Comparison of ENCODE assay signal across 16 cellular contexts in genomic region chr18:77007251-77007650, GRCh38.
DNase-seq lines count a peak whose midpoint lies in the region; ATAC-seq and TF ChIP-seq lines count a peak whose summit lies in the region.
"Had no signal": no experiment of that assay in that cellular context is flagged by ENCODE, and none has a peak within 500 bp of the region (broad histone marks: within the 10 kb centered on the region; RNA-seq: fewer than 3 reads in every experiment).

No MANE protein-coding gene starts in this region.

- H3K27me3 ChIP-seq in lower lobe of right lung (ENCODE audit: low read depth): no peaks in the 10 kb centered on the region
- no peaks in the 10 kb centered on the region for H3K27me3 ChIP-seq in tibial nerve

- no peak for DNase-seq in activated naive CD4-positive, alpha-beta T cell treated with anti-CD3 and anti-CD28 coated beads, Interleukin-2, amount 10 ng/mL, durations not matched to agents 7 days and 5 days
- DNase-seq in activated naive CD4-positive, alpha-beta T cell treated with anti-CD3 and anti-CD28 coated beads, Interleukin-2, amount 50 U/mL, for 16 hours: no peak
- DNase-seq in T-helper 17 cell (no peak), lower lobe of right lung (no peak), tibial nerve (ENCODE audit: low spot score in 2 of 2) (no peak), SIG-M5 treated with dmso at 0.1 percent for 504 hours (lab: John Stamatoyannopoulos, UW; ENCODE audit: unreplicated experiment) (no peak), NCI-H146 treated with DMSO at 0.1 percent for 48 hours (lab: John Stamatoyannopoulos, UW; ENCODE audit: unreplicated experiment) (no peak)
- no peak for DNase-seq in activated T-helper 1 cell treated with anti-CD3 and anti-CD28 coated beads, Interleukin-12 subunit alpha, Interleukin-12 subunit beta, Interleukin-2, Interleukin-4 antibody, amounts not matched to agents 30 ng/mL and 10 ng/mL and 1 ng/mL, durations not matched to agents 14 hours and 24 hours and 36 hours (ENCODE audit: low spot score)
- DNase-seq: ACHN; activated T-cell treated with anti-CD3 and anti-CD28 coated beads, Interleukin-2, amount 50 U/mL, for 1 hour; effector CD4-positive, alpha-beta T cell; NCI-H1436 treated with DMSO at 0.1 percent for 48 hours; stimulated activated CD4-positive, alpha-beta T cell treated with anti-CD3 and anti-CD28 coated beads, Interleukin-4, amount 100 ng/mL, for 24 hours had no signal

- CTCF ChIA-PET in activated naive CD4-positive, alpha-beta T cell treated with anti-CD3 and anti-CD28 coated beads, Interleukin-2, amount 10 ng/mL, durations not matched to agents 7 days and 5 days (lab: Charles Lee): no interaction called here

- H3K9me3 Mint-ChIP-seq in activated naive CD4-positive, alpha-beta T cell treated with anti-CD3 and anti-CD28 coated beads, Interleukin-2, amount 10 ng/mL, durations not matched to agents 7 days and 5 days: no peaks in the 10 kb centered on the region
- no peaks in the 10 kb centered on the region for H3K9me3 Mint-ChIP-seq in activated T-helper 1 cell treated with anti-CD3 and anti-CD28 coated beads, Interleukin-12 subunit alpha, Interleukin-12 subunit beta, Interleukin-2, Interleukin-4 antibody, amounts not matched to agents 30 ng/mL and 10 ng/mL and 1 ng/mL, durations not matched to agents 14 hours and 24 hours and 36 hours

- H3K27ac ChIP-seq in lower lobe of right lung (peak overlapping the region; percentile 69), tibial nerve (peak overlapping the region; percentile 71 to 94 (median 84))

- H3K4me3 ChIP-seq in lower lobe of right lung (no peak overlapping the region), tibial nerve (peak overlapping the region in 3 of 4 donors; percentile 6 to 51 (median 13))
- H3K4me3 ChIP-seq: lung had no signal

- H3K4me1 Mint-ChIP-seq in activated naive CD4-positive, alpha-beta T cell treated with anti-CD3 and anti-CD28 coated beads, Interleukin-2, amount 10 ng/mL, durations not matched to agents 7 days and 5 days: peaks cover 37% of the 10 kb centered on the region
- H3K4me1 Mint-ChIP-seq in T-helper 17 cell: peaks cover 32% of the 10 kb centered on the region
- H3K4me1 Mint-ChIP-seq in activated T-helper 1 cell treated with anti-CD3 and anti-CD28 coated beads, Interleukin-12 subunit alpha, Interleukin-12 subunit beta, Interleukin-2, Interleukin-4 antibody, amounts not matched to agents 30 ng/mL and 10 ng/mL and 1 ng/mL, durations not matched to agents 14 hours and 24 hours and 36 hours (ENCODE audit: low read depth): peaks cover 27% of the 10 kb centered on the region

- TF ChIP-seq POLR2A in tibial nerve (IDR thresholded peaks at IDR 0.05): no peak

- ATAC-seq in T-helper 17 cell (no peak), lower lobe of right lung (no peak)
- ATAC-seq: Panc1, SK-N-SH treated with all-trans-retinoic acid at 6 μM for 48 hours had no signal

- TF ChIP-seq EP300 in tibial nerve (IDR thresholded peaks at IDR 0.05): no peak

- TF ChIP-seq CTCF in lower lobe of right lung (IDR thresholded peaks at IDR 0.05) (no peak), tibial nerve (IDR thresholded peaks at IDR 0.05) (no peak)

- H3K27ac Mint-ChIP-seq in activated naive CD4-positive, alpha-beta T cell treated with anti-CD3 and anti-CD28 coated beads, Interleukin-2, amount 10 ng/mL, durations not matched to agents 7 days and 5 days: peak overlapping the region; percentile 4
- H3K27ac Mint-ChIP-seq in T-helper 17 cell: peak overlapping the region; percentile 77
- H3K27ac Mint-ChIP-seq in activated T-helper 1 cell treated with anti-CD3 and anti-CD28 coated beads, Interleukin-12 subunit alpha, Interleukin-12 subunit beta, Interleukin-2, Interleukin-4 antibody, amounts not matched to agents 30 ng/mL and 10 ng/mL and 1 ng/mL, durations not matched to agents 14 hours and 24 hours and 36 hours: no peak overlapping the region

- WGBS in tibial nerve, 2 donors: 47 to 48% methylated on average over 12 of the region's 12 CpGs

- peaks cover 27% of the 10 kb centered on the region for H3K36me3 ChIP-seq in lower lobe of right lung
- H3K36me3 ChIP-seq in tibial nerve: peaks cover 0 to 12% (median 0%) of the 10 kb centered on the region in 3 donors

- peaks cover 23% of the 10 kb centered on the region for H3K4me1 ChIP-seq in lower lobe of right lung
- H3K4me1 ChIP-seq in tibial nerve: peaks cover 0 to 58% (median 28%) of the 10 kb centered on the region in 4 donors

- peaks cover 40% of the 10 kb centered on the region for H3K36me3 Mint-ChIP-seq in activated naive CD4-positive, alpha-beta T cell treated with anti-CD3 and anti-CD28 coated beads, Interleukin-2, amount 10 ng/mL, durations not matched to agents 7 days and 5 days
- peaks cover 9% of the 10 kb centered on the region for H3K36me3 Mint-ChIP-seq in T-helper 17 cell (ENCODE audit: low read depth)
- peaks cover 7% of the 10 kb centered on the region for H3K36me3 Mint-ChIP-seq in activated T-helper 1 cell treated with anti-CD3 and anti-CD28 coated beads, Interleukin-12 subunit alpha, Interleukin-12 subunit beta, Interleukin-2, Interleukin-4 antibody, amounts not matched to agents 30 ng/mL and 10 ng/mL and 1 ng/mL, durations not matched to agents 14 hours and 24 hours and 36 hours (ENCODE audit: low read depth)

- H3K9me3 ChIP-seq in T-helper 17 cell (ENCODE audit: control insufficient read depth, low read length, poor library complexity, severe bottlenecking) (no peaks in the 10 kb centered on the region), lower lobe of right lung (no peaks in the 10 kb centered on the region), tibial nerve (no peaks in the 10 kb centered on the region)

- H3K27me3 Mint-ChIP-seq in activated naive CD4-positive, alpha-beta T cell treated with anti-CD3 and anti-CD28 coated beads, Interleukin-2, amount 10 ng/mL, durations not matched to agents 7 days and 5 days: no peaks in the 10 kb centered on the region
- H3K27me3 Mint-ChIP-seq in T-helper 17 cell: no peaks in the 10 kb centered on the region
- no peaks in the 10 kb centered on the region for H3K27me3 Mint-ChIP-seq in activated T-helper 1 cell treated with anti-CD3 and anti-CD28 coated beads, Interleukin-12 subunit alpha, Interleukin-12 subunit beta, Interleukin-2, Interleukin-4 antibody, amounts not matched to agents 30 ng/mL and 10 ng/mL and 1 ng/mL, durations not matched to agents 14 hours and 24 hours and 36 hours (ENCODE audit: insufficient read depth)

- intact Hi-C loops in lower lobe of right lung (cut with DNase I): no loop called here
- intact Hi-C loops in activated T-helper 1 cell treated with anti-CD3 and anti-CD28 coated beads, Interleukin-12 subunit alpha, Interleukin-12 subunit beta, Interleukin-2, Interleukin-4 antibody, amounts not matched to agents 30 ng/mL and 10 ng/mL and 1 ng/mL, durations not matched to agents 14 hours and 24 hours and 36 hours (cut with micrococcal nuclease): no loop called here

- H3K4me3 Mint-ChIP-seq in activated naive CD4-positive, alpha-beta T cell treated with anti-CD3 and anti-CD28 coated beads, Interleukin-2, amount 10 ng/mL, durations not matched to agents 7 days and 5 days: no peak overlapping the region
- H3K4me3 Mint-ChIP-seq in T-helper 17 cell: no peak overlapping the region
- H3K4me3 Mint-ChIP-seq in activated T-helper 1 cell treated with anti-CD3 and anti-CD28 coated beads, Interleukin-12 subunit alpha, Interleukin-12 subunit beta, Interleukin-2, Interleukin-4 antibody, amounts not matched to agents 30 ng/mL and 10 ng/mL and 1 ng/mL, durations not matched to agents 14 hours and 24 hours and 36 hours: no peak overlapping the region
